ENCODE assay signal across 8 cellular contexts in the genomic region with DNA sequence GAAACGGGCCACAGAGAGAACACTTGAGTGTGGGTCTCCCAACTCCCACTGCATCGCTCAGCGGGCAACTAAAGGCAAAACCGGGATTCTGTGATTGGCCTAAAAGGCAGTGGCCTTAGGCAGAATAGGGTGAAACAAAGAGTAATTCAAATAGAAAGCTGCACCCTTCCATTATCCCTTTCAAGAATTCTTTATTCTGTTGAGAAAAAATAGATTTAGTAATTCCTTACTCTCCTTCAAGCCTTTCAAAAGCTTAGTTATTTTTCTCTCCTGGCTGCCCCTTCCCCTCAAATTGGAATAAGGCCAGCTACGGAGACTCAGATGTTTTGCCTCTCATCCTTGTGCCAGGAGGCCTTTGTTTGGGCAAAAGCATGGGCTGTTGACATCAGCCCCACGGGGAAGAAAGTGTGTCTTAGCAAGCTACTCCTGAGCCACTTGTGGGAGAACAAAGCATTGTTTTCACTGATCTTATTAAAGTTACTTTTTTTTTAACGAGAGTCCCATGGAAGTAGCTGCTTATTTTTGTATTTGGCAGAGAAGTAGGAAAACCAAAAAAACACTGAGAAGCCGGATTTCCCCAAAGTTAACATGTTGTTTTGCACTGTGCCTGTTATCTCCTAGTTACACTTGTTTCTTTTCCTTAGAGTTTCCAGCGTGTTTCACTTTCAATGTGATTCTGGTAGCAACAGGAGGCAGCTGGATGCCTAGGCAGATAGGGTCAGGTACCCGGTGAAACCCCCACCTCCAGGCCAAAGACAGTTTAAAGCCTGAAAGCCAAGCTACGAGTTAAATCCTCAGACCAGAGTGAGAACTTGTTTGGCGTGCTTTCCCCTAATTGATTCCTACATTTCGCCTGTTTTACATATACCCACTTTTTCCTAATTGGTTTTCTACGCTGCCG. TPM values are rescaled to one million over a fixed set of nuclear protein-coding genes. Genes with fewer than 3 reads are reported as not detected.
DNase-seq lines count a peak whose midpoint lies in the region; ATAC-seq, FAIRE-seq and TF ChIP-seq lines count a peak whose summit lies in the region.

No MANE protein-coding gene starts in this region.

- H3K4me3 Mint-ChIP-seq in endodermal cell (peak overlapping the region; percentile 91), neural crest cell (peak overlapping the region; percentile 98)

- TF ChIP-seq CTCF in Peyer's patch (IDR thresholded peaks at IDR 0.05) (no peak), endodermal cell (conservative IDR thresholded peaks at IDR 0.05) (no peak), neural crest cell (conservative IDR thresholded peaks at IDR 0.05) (no peak)

- peaks cover 2% of the 10 kb centered on the region for H3K9me3 Mint-ChIP-seq in endodermal cell
- H3K9me3 Mint-ChIP-seq in neural crest cell, result peaks cover 2% of the 10 kb centered on the region

- WGBS in endodermal cell (ENCODE audit: insufficient coverage in 1 of 2, insufficient read length in 1 of 2), 2 experiments, result 45 to 70% methylated on average over 9 to 15 of the region's 15 CpGs

- H3K4me1 ChIP-seq in Peyer's patch (peaks cover 0 to 14% (median 0%) of the 10 kb centered on the region in 4 donors), endodermal cell (ENCODE audit: control insufficient read depth, insufficient read depth, low read length) (peaks cover 4% of the 10 kb centered on the region)

- H3K27me3 ChIP-seq in Peyer's patch, result no peaks in the 10 kb centered on the region
- no peaks in the 10 kb centered on the region for H3K27me3 ChIP-seq in endodermal cell (ENCODE audit: control insufficient read depth, insufficient read depth, low read length, poor library complexity, severe bottlenecking)

- H3K36me3 Mint-ChIP-seq in endodermal cell (ENCODE audit: low read depth) (peaks cover 33% of the 10 kb centered on the region), neural crest cell (ENCODE audit: low read depth) (peaks cover 14% of the 10 kb centered on the region)

- FAIRE-seq in GM12892 (lab: Jason Lieb, UNC), result peak; percentile 81

- TF ChIP-seq POLR2A in GM12892 (IDR thresholded peaks at IDR 0.05; ENCODE audit: low read depth, low read length) (no peak), Peyer's patch (IDR thresholded peaks at IDR 0.05) (no peak)

- H3K9ac ChIP-seq in endodermal cell (ENCODE audit: extremely low read depth, low read length, poor library complexity, severe bottlenecking), result peak overlapping the region; percentile 69

- H3K36me3 ChIP-seq in Peyer's patch (no peaks in the 10 kb centered on the region), endodermal cell (ENCODE audit: control insufficient read depth, insufficient read depth, low read length) (peaks cover 27% of the 10 kb centered on the region)

- peak overlapping the region; percentile 67 to 94 (median 85) for H3K27ac ChIP-seq in Peyer's patch
- no peak overlapping the region for H3K27ac ChIP-seq in endodermal cell (ENCODE audit: low read depth, low read length)

- H3K4me3 ChIP-seq in Peyer's patch, result peak overlapping the region; percentile 72 to 91 (median 82)
- peak overlapping the region; percentile 89 for H3K4me3 ChIP-seq in endodermal cell (ENCODE audit: low read length)

- H3K27me3 Mint-ChIP-seq in endodermal cell (ENCODE audit: insufficient read depth) (peaks cover 24% of the 10 kb centered on the region), neural crest cell (ENCODE audit: low read depth) (peaks cover 31% of the 10 kb centered on the region)

- ATAC-seq in GM19463 (IDR thresholded peaks at IDR 0.05; ENCODE audit: unreplicated experiment), result no peak
- ATAC-seq in HG03571 (IDR thresholded peaks at IDR 0.05; ENCODE audit: unreplicated experiment), result no peak

- DNase-seq in GM12892 (ENCODE audit: insufficient read length), result no peak
- no peak for DNase-seq in Peyer's patch
- DNase-seq in endodermal cell, result no peak
- no peak for DNase-seq in neural crest cell (ENCODE audit: low read depth, low spot score)
- no peak for DNase-seq in activated gamma-delta T cell treated with Interleukin-2 at 50 U/mL for 16 hours
- no peak for DNase-seq in AG08395 (ENCODE audit: low spot score)

- H3K9me3 ChIP-seq in Peyer's patch (no peaks in the 10 kb centered on the region), endodermal cell (ENCODE audit: control insufficient read depth, low read length) (no peaks in the 10 kb centered on the region)

- peak overlapping the region; percentile 96 for H3K27ac Mint-ChIP-seq in endodermal cell
- peak overlapping the region; percentile 83 for H3K27ac Mint-ChIP-seq in neural crest cell (ENCODE audit: unreplicated experiment)

- H3K4me1 Mint-ChIP-seq in endodermal cell (peaks cover 22% of the 10 kb centered on the region), neural crest cell (peaks cover 52% of the 10 kb centered on the region)

RNA-seq across cellular contexts. Expression of gene ST6GAL1, which starts 2.2 kb away (rescaled TPM):
- 127 TPM for polyA plus RNA-seq in GM12892 (2012; ENCODE audit: missing spikeins)
- 10 to 100 TPM in 3 of 4 donors, 1 to 10 TPM in 1; 3.7 to 96.6 (median 14.9) TPM for total RNA-seq in Peyer's patch
- total RNA-seq in endodermal cell, result 10 to 100 TPM; 79.3 to 82.4 TPM
- 49.8 TPM for polyA plus RNA-seq in endodermal cell (2013, experiment 1 of 2)
- polyA plus RNA-seq in endodermal cell (2013, experiment 2 of 2), result 50.2 TPM
- total RNA-seq in neural crest cell, result 32.6 and 35.1 TPM in 2 replicates
